ENCODE assay signal across 21 cellular contexts in the genomic region with DNA sequence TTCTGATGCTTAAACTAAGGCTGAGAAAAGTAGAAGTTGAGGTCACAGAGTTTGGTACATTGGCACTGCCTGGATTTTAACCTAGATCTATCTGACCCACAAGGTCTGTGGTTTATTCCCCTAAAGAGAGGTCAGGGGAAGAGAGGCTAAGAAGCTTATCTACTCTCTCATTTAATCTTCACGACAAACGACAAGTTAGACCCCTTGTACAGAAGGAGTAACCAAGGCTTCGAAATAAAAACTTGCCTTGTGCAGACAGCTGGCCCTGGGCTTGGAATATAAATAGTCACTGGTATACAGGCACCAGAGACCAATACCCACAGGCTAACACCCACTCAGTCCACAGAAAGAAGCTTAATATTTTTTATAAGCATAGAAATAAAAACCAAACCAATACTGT. TPM values are rescaled to one million over a fixed set of nuclear protein-coding genes. Genes with fewer than 3 reads are reported as not detected.
DNase-seq lines count a peak whose midpoint lies in the region; ATAC-seq, FAIRE-seq and TF ChIP-seq lines count a peak whose summit lies in the region.
"Had no signal": no experiment of that assay in that cellular context is flagged by ENCODE, and none has a peak within 500 bp of the region (broad histone marks: within the 10 kb centered on the region; RNA-seq: fewer than 3 reads in every experiment).

No MANE protein-coding gene starts in this region.

- intact Hi-C loops in HepG2 (cut with micrococcal nuclease; ENCODE audit: unreplicated experiment) (no loop called here), right lobe of liver (cut with DNase I) (no loop called here)

- CTCF ChIA-PET in HepG2 (lab: Yijun Ruan, JAX; ENCODE audit: low intra/inter-chr PET ratio, low total read pairs): no interaction called here

- H3K4me1 ChIP-seq in HepG2 (ENCODE audit: insufficient read depth, low read length): peaks cover 91% of the 10 kb centered on the region
- H3K4me1 ChIP-seq in right lobe of liver: peaks cover 0 to 45% (median 11%) of the 10 kb centered on the region in 4 donors
- H3K4me1 ChIP-seq in endodermal cell (ENCODE audit: control insufficient read depth, insufficient read depth, low read length): peaks cover 22% of the 10 kb centered on the region
- H3K4me1 ChIP-seq in osteoblast (ENCODE audit: insufficient read depth, low read length): peaks cover 3% of the 10 kb centered on the region
- H3K4me1 ChIP-seq: BLaER1 had no signal

- no peaks in the 10 kb centered on the region for H4K20me1 ChIP-seq in HepG2 (ENCODE audit: insufficient read depth, low read length)
- no peaks in the 10 kb centered on the region for H4K20me1 ChIP-seq in osteoblast (ENCODE audit: insufficient read depth, low read length)
- H4K20me1 ChIP-seq: BLaER1 had no signal

- in situ Hi-C loops in HepG2 (cut with HindIII; ENCODE audit: extremely low pct_ligation_motif_present, low pct_unique_long_range_greater_than_20kb): no loop called here

- peak overlapping the region; percentile 0 for H3K27ac ChIP-seq in HepG2 (ENCODE audit: extremely low read length, insufficient read depth, low read length)
- H3K27ac ChIP-seq in right lobe of liver: peak overlapping the region in 1 of 3 donors; percentile 94
- H3K27ac ChIP-seq in endodermal cell (ENCODE audit: low read depth, low read length): no peak overlapping the region
- no peak overlapping the region for H3K27ac ChIP-seq in osteoblast (ENCODE audit: low read depth, low read length)
- H3K27ac ChIP-seq: 22Rv1, BLaER1 had no signal

- no peaks in the 10 kb centered on the region for H3K9me3 Mint-ChIP-seq in endodermal cell
- H3K9me3 Mint-ChIP-seq: CD14-positive monocyte; CD4-positive, alpha-beta memory T cell; H9 had no signal

- no TSS peak for BruUV-seq in HepG2 (replicated peaks; lab: Mats Ljungman, UMichigan)

- DNase-seq in HepG2 (ENCODE audit: low spot score): no peak
- no peak for DNase-seq in right lobe of liver
- peak; percentile 13 for DNase-seq in endodermal cell
- peak; percentile 71 for DNase-seq in osteoblast (ENCODE audit: insufficient read length, low spot score, missing footprints)
- no peak for DNase-seq in NCI-H1436 (lab: John Stamatoyannopoulos, UW)
- DNase-seq in activated CD4-positive, alpha-beta T cell treated with anti-CD3 and anti-CD28 coated beads for 48 hours: no peak
- DNase-seq: CD4-positive, alpha-beta memory T cell; DMS153; DMS79; GF-D8; H9 had no signal

- POLR2A ChIA-PET in HepG2 (lab: Yijun Ruan, JAX): interaction anchor here (4.7 to 10.8 kb wide), 3 partner anchors 14 to 41 kb away, joined by 38 to 556 read pairs (median 86); partner anchors contain the start of gene HNF4A

- H3K4me3 Mint-ChIP-seq in endodermal cell: no peak overlapping the region
- H3K4me3 Mint-ChIP-seq: CD14-positive monocyte; CD4-positive, alpha-beta memory T cell; H9 had no signal

- peaks cover 57% of the 10 kb centered on the region for H3K79me2 ChIP-seq in HepG2 (ENCODE audit: insufficient read depth, low read length)
- no peaks in the 10 kb centered on the region for H3K79me2 ChIP-seq in osteoblast (ENCODE audit: insufficient read depth, low read length)

- peaks cover 69% of the 10 kb centered on the region for H3K4me1 Mint-ChIP-seq in endodermal cell
- H3K4me1 Mint-ChIP-seq: CD4-positive, alpha-beta memory T cell had no signal

- 89% methylated on average over 3 of the region's 3 CpGs for WGBS in HepG2 (ENCODE audit: low lambda C conversion rate)
- 48% methylated on average over 3 of the region's 3 CpGs for WGBS in right lobe of liver (ENCODE audit: insufficient coverage, low coverage, low lambda C conversion rate, missing lambda C conversion rate)
- 70 to 89% methylated on average over 2 to 3 of the region's 3 CpGs for WGBS in endodermal cell (ENCODE audit: insufficient coverage in 1 of 2, insufficient read length in 1 of 2), 2 experiments

- TF ChIP-seq CTCF in HepG2 (CRISPR knock-in tag; IDR thresholded peaks at IDR 0.05) (no peak), right lobe of liver (IDR thresholded peaks at IDR 0.05) (no peak), endodermal cell (conservative IDR thresholded peaks at IDR 0.05) (no peak), osteoblast (IDR thresholded peaks at IDR 0.05; ENCODE audit: extremely low read depth, low read depth, low read length) (no peak)

- ATAC-seq in HepG2 (no peak), right lobe of liver (no peak), HG03469 (IDR thresholded peaks at IDR 0.05; ENCODE audit: unreplicated experiment) (no peak)

- H3K4me3 ChIP-seq in HepG2 (replicated peaks in 1 of 3; ENCODE audit: insufficient read depth in 1 of 3, low read depth in 2 of 3, low read length in 3 of 3) (no peak overlapping the region), right lobe of liver (no peak overlapping the region), endodermal cell (ENCODE audit: low read length) (no peak overlapping the region), osteoblast (ENCODE audit: insufficient read depth, low read length) (no peak overlapping the region)
- H3K4me3 ChIP-seq: BLaER1 had no signal

- H3K27ac Mint-ChIP-seq in endodermal cell: no peak overlapping the region

- H3K36me3 ChIP-seq in HepG2 (replicated peaks in 1 of 2; ENCODE audit: control insufficient read depth in 1 of 2, insufficient read depth in 2 of 2, low read length in 2 of 2): peaks cover 0 to 2% of the 10 kb centered on the region in 2 experiments; a peak in 1 of 5 replicates
- peaks cover 0 to 4% (median 0%) of the 10 kb centered on the region in 4 donors for H3K36me3 ChIP-seq in right lobe of liver
- H3K36me3 ChIP-seq in endodermal cell (ENCODE audit: control insufficient read depth, insufficient read depth, low read length): no peaks in the 10 kb centered on the region
- H3K36me3 ChIP-seq in osteoblast (ENCODE audit: insufficient read depth, low read length): no peaks in the 10 kb centered on the region
- H3K36me3 ChIP-seq: BLaER1 had no signal

- TF ChIP-seq RAD21 in HepG2 (CRISPR knock-in tag; IDR thresholded peaks at IDR 0.05): no peak

- H3K27me3 Mint-ChIP-seq in endodermal cell (ENCODE audit: insufficient read depth): no peaks in the 10 kb centered on the region

- no peaks in the 10 kb centered on the region for H3K36me3 Mint-ChIP-seq in endodermal cell (ENCODE audit: low read depth)
- H3K36me3 Mint-ChIP-seq: CD14-positive monocyte; CD4-positive, alpha-beta memory T cell had no signal

- no peaks in the 10 kb centered on the region; a peak in 1 of 5 replicates for H3K27me3 ChIP-seq in HepG2 (ENCODE audit: control insufficient read depth in 1 of 2, insufficient read depth in 2 of 2, low read length in 2 of 2)
- H3K27me3 ChIP-seq in right lobe of liver: no peaks in the 10 kb centered on the region
- no peaks in the 10 kb centered on the region for H3K27me3 ChIP-seq in endodermal cell (ENCODE audit: control insufficient read depth, insufficient read depth, low read length, poor library complexity, severe bottlenecking)
- peaks cover 19% of the 10 kb centered on the region for H3K27me3 ChIP-seq in osteoblast (ENCODE audit: insufficient read depth, low read length)
- H3K27me3 ChIP-seq: BLaER1 had no signal

- H3K9ac ChIP-seq in HepG2 (ENCODE audit: insufficient read depth, low read depth, low read length): no peak overlapping the region
- H3K9ac ChIP-seq in endodermal cell (ENCODE audit: extremely low read depth, low read length, poor library complexity, severe bottlenecking): no peak overlapping the region
- H3K9ac ChIP-seq: BLaER1 had no signal

- TF ChIP-seq POLR2A in HepG2 (IDR thresholded peaks at IDR 0.05; ENCODE audit: insufficient read depth in 1 of 2, low read depth in 2 of 2, low read length in 2 of 2) (no peak), right lobe of liver (IDR thresholded peaks at IDR 0.05) (no peak)

- H3K9me3 ChIP-seq in HepG2 (ENCODE audit: low read length) (no peaks in the 10 kb centered on the region), right lobe of liver (no peaks in the 10 kb centered on the region), endodermal cell (ENCODE audit: control insufficient read depth, low read length) (no peaks in the 10 kb centered on the region), osteoblast (ENCODE audit: low read depth, low read length) (no peaks in the 10 kb centered on the region)
- H3K9me3 ChIP-seq: BLaER1 had no signal

- H3K4me2 ChIP-seq in HepG2 (ENCODE audit: low read depth, low read length) (no peak overlapping the region), osteoblast (ENCODE audit: insufficient read depth, low read length) (no peak overlapping the region)
- H3K4me2 ChIP-seq: BLaER1 had no signal

- no peak overlapping the region for H2AFZ ChIP-seq in HepG2 (ENCODE audit: low read length)
- H2AFZ ChIP-seq in osteoblast (ENCODE audit: low read length): no peak overlapping the region

- FAIRE-seq in HepG2 (lab: Jason Lieb, UNC): no peak
- FAIRE-seq: GM19239, H1 had no signal

- TF ChIP-seq EP300 in HepG2 (IDR thresholded peaks at IDR 0.05; ENCODE audit: low read depth in 2 of 2, low read length in 2 of 2) (no peak), HepG2 (CRISPR knock-in tag; IDR thresholded peaks at IDR 0.05; ENCODE audit: borderline replicate concordance) (no peak)

RNA-seq across cellular contexts. Expression of gene HNF4A, which starts 41.3 kb away (rescaled TPM):
- 169 and 190 TPM in 2 replicates for total RNA-seq in HepG2 (2016; rRNA removed; fragmentation: Illumina TruSeq; extraction: Trizol)
- 29.0 and 32.3 TPM in 2 replicates for total RNA-seq in HepG2 (2016; cell fraction: cytosol; rRNA removed; fragmentation: Illumina TruSeq; extraction: Trizol; ENCODE audit: low read depth)
- total RNA-seq in HepG2 (2016; cell fraction: insoluble cytoplasmic fraction; rRNA removed; fragmentation: Illumina TruSeq; extraction: Trizol): 151 and 173 TPM in 2 replicates
- 112 and 124 TPM in 2 replicates for total RNA-seq in HepG2 (2016; cell fraction: membrane; rRNA removed; fragmentation: Illumina TruSeq; extraction: Trizol)
- 102 and 116 TPM in 2 replicates for total RNA-seq in HepG2 (2016; cell fraction: nucleus; rRNA removed; fragmentation: Illumina TruSeq; extraction: Trizol)
- polyA plus RNA-seq in HepG2 (2011; rRNA removed): 80.9 and 112 TPM in 2 replicates
- polyA plus RNA-seq in HepG2 (2011; cell fraction: cytosol; rRNA removed): 42.6 and 51.4 TPM in 2 replicates
- 155 and 166 TPM in 2 replicates for polyA plus RNA-seq in HepG2 (2011; cell fraction: nucleus; rRNA removed)
- 118 and 127 TPM in 2 replicates for polyA plus RNA-seq in HepG2 (2012)
- polyA plus RNA-seq in HepG2 (2016; cell fraction: cytosol; fragmentation: Illumina TruSeq; extraction: Trizol; ENCODE audit: low read depth): 15.4 and 16.4 TPM in 2 replicates
- polyA plus RNA-seq in HepG2 (2016; cell fraction: insoluble cytoplasmic fraction; fragmentation: Illumina TruSeq; extraction: Trizol; ENCODE audit: low read depth): 119 and 153 TPM in 2 replicates
- 46.6 and 47.5 TPM in 2 replicates for polyA plus RNA-seq in HepG2 (2016; cell fraction: membrane; fragmentation: Illumina TruSeq; extraction: Trizol; ENCODE audit: low read depth)
- 182 and 192 TPM in 2 replicates for polyA plus RNA-seq in HepG2 (2016; cell fraction: nucleus; fragmentation: Illumina TruSeq; extraction: Trizol; ENCODE audit: insufficient read depth, low read depth)
- 4.8 and 366 TPM in 2 replicates for polyA minus RNA-seq in HepG2 (2011; rRNA and poly(A)+ RNA removed; ENCODE audit: low replicate concordance)
- 84.1 and 95.5 TPM in 2 replicates for polyA minus RNA-seq in HepG2 (2011; cell fraction: cytosol; rRNA and poly(A)+ RNA removed)
- polyA minus RNA-seq in HepG2 (2011; cell fraction: nucleus; rRNA and poly(A)+ RNA removed): 74.7 and 93.0 TPM in 2 replicates
- 100 to 1,000 TPM; 101 to 255 (median 157) TPM for total RNA-seq in right lobe of liver
- total RNA-seq in endodermal cell: 10 to 100 TPM; 56.3 to 58.0 TPM
- polyA plus RNA-seq in endodermal cell (2013, experiment 1 of 2): 12.3 TPM
- polyA plus RNA-seq in endodermal cell (2013, experiment 2 of 2): 15.2 TPM
- total RNA-seq in osteoblast: not detected in 2 replicates
- total RNA-seq: A673; CD4-positive, alpha-beta memory T cell; Daoy; H1; H9 had no signal
- polyA plus RNA-seq: AG04450; CD14-positive monocyte; CD4-positive, alpha-beta memory T cell had no signal

RNA-seq across cellular contexts. Expression of gene R3HDML, which starts 59.9 kb away (rescaled TPM):
- total RNA-seq in HepG2 (2016; rRNA removed; fragmentation: Illumina TruSeq; extraction: Trizol) (not detected in 2 replicates), right lobe of liver (not detected), endodermal cell (not detected), osteoblast (not detected in 2 replicates)
- total RNA-seq in HepG2 (2016; cell fraction: cytosol; rRNA removed; fragmentation: Illumina TruSeq; extraction: Trizol; ENCODE audit: low read depth): not detected in 2 replicates
- total RNA-seq in HepG2 (2016; cell fraction: insoluble cytoplasmic fraction; rRNA removed; fragmentation: Illumina TruSeq; extraction: Trizol): not detected in 2 replicates
- total RNA-seq in HepG2 (2016; cell fraction: membrane; rRNA removed; fragmentation: Illumina TruSeq; extraction: Trizol): not detected in 2 replicates
- not detected in 2 replicates for total RNA-seq in HepG2 (2016; cell fraction: nucleus; rRNA removed; fragmentation: Illumina TruSeq; extraction: Trizol)
- polyA plus RNA-seq in HepG2 (2011; rRNA removed): not detected in 2 replicates
- polyA plus RNA-seq in HepG2 (2011; cell fraction: cytosol; rRNA removed): not detected in 2 replicates
- polyA plus RNA-seq in HepG2 (2011; cell fraction: nucleus; rRNA removed): not detected in 2 replicates
- polyA plus RNA-seq in HepG2 (2012): not detected in 2 replicates
- polyA plus RNA-seq in HepG2 (2016; cell fraction: cytosol; fragmentation: Illumina TruSeq; extraction: Trizol; ENCODE audit: low read depth): not detected in 2 replicates
- not detected in 2 replicates for polyA plus RNA-seq in HepG2 (2016; cell fraction: insoluble cytoplasmic fraction; fragmentation: Illumina TruSeq; extraction: Trizol; ENCODE audit: low read depth)
- not detected in 2 replicates for polyA plus RNA-seq in HepG2 (2016; cell fraction: membrane; fragmentation: Illumina TruSeq; extraction: Trizol; ENCODE audit: low read depth)
- not detected in 2 replicates for polyA plus RNA-seq in HepG2 (2016; cell fraction: nucleus; fragmentation: Illumina TruSeq; extraction: Trizol; ENCODE audit: insufficient read depth, low read depth)
- not detected in 2 replicates for polyA minus RNA-seq in HepG2 (2011; rRNA and poly(A)+ RNA removed; ENCODE audit: low replicate concordance)
- not detected in 2 replicates for polyA minus RNA-seq in HepG2 (2011; cell fraction: cytosol; rRNA and poly(A)+ RNA removed)
- polyA minus RNA-seq in HepG2 (2011; cell fraction: nucleus; rRNA and poly(A)+ RNA removed): not detected in 2 replicates
- polyA plus RNA-seq in endodermal cell (2013, experiment 1 of 2): not detected
- 0.21 TPM for polyA plus RNA-seq in endodermal cell (2013, experiment 2 of 2)
- total RNA-seq: A673; CD4-positive, alpha-beta memory T cell; Daoy; H1; H9; HT-29 had no signal
- polyA plus RNA-seq: AG04450; CD14-positive monocyte; CD4-positive, alpha-beta memory T cell; H1 had no signal

Comparison
In these comparisons a context has a peak if more than half of its experiments do, and no peak if none do; other contexts are left out.
1. DNase-seq: peak in endodermal cell (single experiment) and osteoblast (single experiment); none in HepG2 (single experiment), right lobe of liver (0 of 3), NCI-H1436 (single experiment) and activated CD4-positive, alpha-beta T cell treated with anti-CD3 and anti-CD28 coated beads for 48 hours (single experiment).
2. RNA of gene HNF4A, which starts 41.3 kb away (total RNA-seq): 101 to 255 TPM in right lobe of liver, 29.0 to 190 TPM in HepG2 and 56.3 to 58.0 TPM in endodermal cell; not detected in osteoblast; every median in the first group is over 10 times any median in the second.